In genomic region chr20:42406826-42407225, GRCh38 we compare ENCODE assay signal across 25 cellular contexts.
"Had no signal": no experiment of that assay in that cellular context is flagged by ENCODE, and none has a peak within 500 bp of the region (broad histone marks: within the 10 kb centered on the region; RNA-seq: fewer than 3 reads in every experiment).

No MANE protein-coding gene starts in this region.

- H3K4me1 ChIP-seq: SJCRH30 had no signal

- H3K27ac Mint-ChIP-seq: activated CD4-positive, alpha-beta T cell treated with anti-CD3 and anti-CD28 coated beads, Interleukin-2, amount 10 ng/mL, durations not matched to agents 24 days and 14 days; activated CD8-positive, alpha-beta T cell treated with anti-CD3 and anti-CD28 coated beads for 36 hours; activated naive CD8-positive, alpha-beta T cell treated with anti-CD3 and anti-CD28 coated beads for 36 hours; activated T-cell treated with anti-CD3 and anti-CD28 coated beads, Interleukin-2, amount 50 U/mL, for 72 hours; activated T-helper 17 cell treated with anti-CD3 and anti-CD28 coated beads, Interleukin-2, amount 50 U/mL, for 72 hours had no signal

- H3K36me3 ChIP-seq: cardiac muscle cell, SJCRH30 had no signal

- H3K27me3 Mint-ChIP-seq: activated CD4-positive, alpha-beta T cell treated with anti-CD3 and anti-CD28 coated beads, Interleukin-2, amount 10 ng/mL, durations not matched to agents 24 days and 14 days; activated CD8-positive, alpha-beta T cell treated with anti-CD3 and anti-CD28 coated beads for 36 hours; activated naive CD8-positive, alpha-beta T cell treated with anti-CD3 and anti-CD28 coated beads for 36 hours; activated T-helper 17 cell treated with anti-CD3 and anti-CD28 coated beads, Interleukin-2, amount 50 U/mL, for 72 hours; central memory CD8-positive, alpha-beta T cell had no signal

- H3K27ac ChIP-seq: cardiac muscle cell, SJCRH30, SK-N-MC had no signal

- H3K4me1 Mint-ChIP-seq: activated CD4-positive, alpha-beta T cell treated with anti-CD3 and anti-CD28 coated beads, Interleukin-2, amount 10 ng/mL, durations not matched to agents 24 days and 14 days; activated naive CD8-positive, alpha-beta T cell treated with anti-CD3 and anti-CD28 coated beads for 36 hours; activated T-helper 17 cell treated with anti-CD3 and anti-CD28 coated beads, Interleukin-2, amount 50 U/mL, for 72 hours; central memory CD8-positive, alpha-beta T cell had no signal

- H3K4me3 ChIP-seq: cardiac muscle cell, SJCRH30, SK-N-MC had no signal

- H3K36me3 Mint-ChIP-seq: activated naive CD8-positive, alpha-beta T cell treated with anti-CD3 and anti-CD28 coated beads for 36 hours had no signal

- H3K9me3 Mint-ChIP-seq: activated CD4-positive, alpha-beta T cell treated with anti-CD3 and anti-CD28 coated beads, Interleukin-2, amount 10 ng/mL, durations not matched to agents 24 days and 14 days; activated T-helper 17 cell treated with anti-CD3 and anti-CD28 coated beads, Interleukin-2, amount 50 U/mL, for 72 hours had no signal

- H3K4me3 Mint-ChIP-seq: activated CD4-positive, alpha-beta T cell treated with anti-CD3 and anti-CD28 coated beads, Interleukin-2, amount 10 ng/mL, durations not matched to agents 24 days and 14 days; activated CD8-positive, alpha-beta T cell treated with anti-CD3 and anti-CD28 coated beads for 36 hours; activated naive CD8-positive, alpha-beta T cell treated with anti-CD3 and anti-CD28 coated beads for 36 hours; activated T-cell treated with anti-CD3 and anti-CD28 coated beads, Interleukin-2, amount 50 U/mL, for 72 hours; activated T-helper 17 cell treated with anti-CD3 and anti-CD28 coated beads, Interleukin-2, amount 50 U/mL, for 72 hours; central memory CD8-positive, alpha-beta T cell had no signal

- H3K9me3 ChIP-seq: SJCRH30 had no signal

- H3K27me3 ChIP-seq: cardiac muscle cell had no signal

- ATAC-seq: activated CD8-positive, alpha-beta T cell treated with anti-CD3 and anti-CD28 coated beads for 36 hours; activated T-cell treated with anti-CD3 and anti-CD28 coated beads, Interleukin-2, amount 50 U/mL, for 72 hours; activated T-helper 17 cell treated with anti-CD3 and anti-CD28 coated beads, Interleukin-2, amount 50 U/mL, for 72 hours; Panc1 had no signal

- DNase-seq: activated CD4-positive, alpha-beta T cell treated with anti-CD3 and anti-CD28 coated beads, Interleukin-2, amount 10 ng/mL, durations not matched to agents 24 days and 14 days; activated CD4-positive, alpha-beta T cell treated with anti-CD3 and anti-CD28 coated beads, Interleukin-2, amount 50 U/mL, for 4 hours; activated CD8-positive, alpha-beta T cell treated with anti-CD3 and anti-CD28 coated beads for 36 hours; activated effector memory CD4-positive, alpha-beta T cell treated with anti-CD3 and anti-CD28 coated beads, Interleukin-2, amount 50 U/mL, for 16 hours; activated naive CD4-positive, alpha-beta T cell; activated naive CD4-positive, alpha-beta T cell treated with anti-CD3 and anti-CD28 coated beads, Interleukin-2, amount 50 U/mL, for 16 hours; activated naive CD8-positive, alpha-beta T cell treated with anti-CD3 and anti-CD28 coated beads for 36 hours; activated T-cell treated with anti-CD3 and anti-CD28 coated beads, Interleukin-2, amount 50 U/mL, for 1 hour; activated T-cell treated with anti-CD3 and anti-CD28 coated beads, Interleukin-2, amount 50 U/mL, for 72 hours; amniotic stem cell; aorta; NCI-H1092 treated with DMSO at 0.1 percent for 48 hours; NCI-H187 treated with DMSO at 0.1 percent for 48 hours; NCI-H2081 treated with DMSO at 0.1 percent for 48 hours; NCI-H446; NCI-H510A treated with DMSO at 0.1 percent for 48 hours; NCI-H774; SHP77; SJCRH30; T1000 had no signal
